Comparison of ENCODE assay signal across 10 cellular contexts in the genomic region with DNA sequence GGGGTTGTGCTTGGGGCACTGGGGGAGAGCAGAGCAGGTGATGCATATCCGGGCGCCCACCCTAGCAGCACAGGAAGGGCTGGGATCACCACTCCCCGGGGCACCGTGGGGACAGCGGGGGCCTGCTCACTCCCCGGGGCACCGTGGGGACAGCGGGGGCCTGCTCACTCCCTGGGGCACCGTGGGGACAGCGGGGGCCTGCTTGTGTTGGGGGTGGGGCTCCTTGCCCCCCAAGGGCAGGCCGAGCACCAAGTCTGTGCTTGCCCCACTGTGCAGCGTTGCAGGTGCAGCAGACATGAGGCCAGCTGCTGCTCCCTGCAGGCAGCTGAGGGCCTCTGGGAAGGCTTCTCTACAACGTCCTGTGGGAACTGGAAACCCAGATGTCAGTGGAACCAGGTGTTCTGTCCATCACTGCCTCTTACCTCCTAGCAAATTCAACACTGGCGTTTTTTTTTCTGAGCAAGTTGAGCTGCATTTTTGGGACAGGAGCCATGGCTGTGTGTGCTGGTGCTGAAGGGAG. TPM values are rescaled to one million over a fixed set of nuclear protein-coding genes. Genes with fewer than 3 reads are reported as not detected.
DNase-seq lines count a peak whose midpoint lies in the region; ATAC-seq and TF ChIP-seq lines count a peak whose summit lies in the region.
"Had no signal": no experiment of that assay in that cellular context is flagged by ENCODE, and none has a peak within 500 bp of the region (broad histone marks: within the 10 kb centered on the region; RNA-seq: fewer than 3 reads in every experiment).

No MANE protein-coding gene starts in this region.

- no peaks in the 10 kb centered on the region for H3K27me3 ChIP-seq in colonic mucosa
- H3K27me3 ChIP-seq: hepatocyte had no signal

- peak overlapping the region; percentile 96 for H3K27ac Mint-ChIP-seq in activated CD4-positive, alpha-beta T cell treated with anti-CD3 and anti-CD28 coated beads, Interleukin-2, amount 10 ng/mL, durations not matched to agents 24 days and 14 days
- H3K27ac Mint-ChIP-seq in stimulated activated naive CD8-positive, alpha-beta T cell treated with anti-CD3 and anti-CD28 coated beads, Interleukin-15, amount 100 ng/mL, for 72 hours = peak overlapping the region; percentile 77 to 94

- peaks cover 61% of the 10 kb centered on the region for H3K4me1 Mint-ChIP-seq in activated CD4-positive, alpha-beta T cell treated with anti-CD3 and anti-CD28 coated beads, Interleukin-2, amount 10 ng/mL, durations not matched to agents 24 days and 14 days
- H3K4me1 Mint-ChIP-seq in stimulated activated naive CD8-positive, alpha-beta T cell treated with anti-CD3 and anti-CD28 coated beads, Interleukin-15, amount 100 ng/mL, for 72 hours = peaks cover 81% of the 10 kb centered on the region

- ATAC-seq in stimulated activated naive CD8-positive, alpha-beta T cell treated with anti-CD3 and anti-CD28 coated beads, Interleukin-15, amount 100 ng/mL, for 72 hours = no peak
- no peak for ATAC-seq in HG03095 (IDR thresholded peaks at IDR 0.05; ENCODE audit: unreplicated experiment)
- no peak for ATAC-seq in HG03354 (IDR thresholded peaks at IDR 0.05; ENCODE audit: poor library complexity, severe bottlenecking, unreplicated experiment)

- no peaks in the 10 kb centered on the region for H3K36me3 ChIP-seq in colonic mucosa

- no peak for DNase-seq in activated CD4-positive, alpha-beta T cell treated with anti-CD3 and anti-CD28 coated beads, Interleukin-2, amount 10 ng/mL, durations not matched to agents 24 days and 14 days
- no peak for DNase-seq in activated CD4-positive, alpha-beta T cell treated with anti-CD3 and anti-CD28 coated beads, Interleukin-2, amount 50 U/mL, for 4 hours
- DNase-seq in NCI-H345 (lab: John Stamatoyannopoulos, UW) (peak; percentile 85), colonic mucosa (no peak), 8988T (no peak)
- DNase-seq in stimulated activated naive CD8-positive, alpha-beta T cell treated with anti-CD3 and anti-CD28 coated beads, Interleukin-15, amount 100 ng/mL, for 72 hours = no peak
- DNase-seq: C1 segment of cervical spinal cord had no signal

- H3K36me3 Mint-ChIP-seq in activated CD4-positive, alpha-beta T cell treated with anti-CD3 and anti-CD28 coated beads, Interleukin-2, amount 10 ng/mL, durations not matched to agents 24 days and 14 days (ENCODE audit: low read depth) = peaks cover 21% of the 10 kb centered on the region

- TF ChIP-seq CTCF in colonic mucosa (IDR thresholded peaks at IDR 0.05) = no peak

- H3K9ac ChIP-seq in colonic mucosa (ENCODE audit: low read depth in 2 of 2, low read length in 2 of 2) = peak overlapping the region in 1 of 2 donors; percentile 41

- no peaks in the 10 kb centered on the region for H3K4me1 ChIP-seq in colonic mucosa

- no peaks in the 10 kb centered on the region for H3K9me3 ChIP-seq in colonic mucosa

- H3K4me3 ChIP-seq in colonic mucosa = no peak overlapping the region
- H3K4me3 ChIP-seq: hepatocyte had no signal

- peak overlapping the region; percentile 47 for H3K27ac ChIP-seq in colonic mucosa

- peak overlapping the region; percentile 85 for H3K4me3 Mint-ChIP-seq in activated CD4-positive, alpha-beta T cell treated with anti-CD3 and anti-CD28 coated beads, Interleukin-2, amount 10 ng/mL, durations not matched to agents 24 days and 14 days
- peak overlapping the region; percentile 73 to 96 for H3K4me3 Mint-ChIP-seq in stimulated activated naive CD8-positive, alpha-beta T cell treated with anti-CD3 and anti-CD28 coated beads, Interleukin-15, amount 100 ng/mL, for 72 hours

- no peaks in the 10 kb centered on the region for H3K27me3 Mint-ChIP-seq in activated CD4-positive, alpha-beta T cell treated with anti-CD3 and anti-CD28 coated beads, Interleukin-2, amount 10 ng/mL, durations not matched to agents 24 days and 14 days
- no peaks in the 10 kb centered on the region for H3K27me3 Mint-ChIP-seq in stimulated activated naive CD8-positive, alpha-beta T cell treated with anti-CD3 and anti-CD28 coated beads, Interleukin-15, amount 100 ng/mL, for 72 hours

- no peaks in the 10 kb centered on the region for H3K9me3 Mint-ChIP-seq in activated CD4-positive, alpha-beta T cell treated with anti-CD3 and anti-CD28 coated beads, Interleukin-2, amount 10 ng/mL, durations not matched to agents 24 days and 14 days
- no peaks in the 10 kb centered on the region for H3K9me3 Mint-ChIP-seq in stimulated activated naive CD8-positive, alpha-beta T cell treated with anti-CD3 and anti-CD28 coated beads, Interleukin-15, amount 100 ng/mL, for 72 hours

- intact Hi-C loops in activated CD4-positive, alpha-beta T cell treated with anti-CD3 and anti-CD28 coated beads, Interleukin-2, amount 10 ng/mL, durations not matched to agents 24 days and 14 days (cut with micrococcal nuclease) = loop anchor here (2.0 to 10.0 kb wide), 3 partner anchors 20 to 188 kb away; no protein-coding TSS in a partner anchor
- intact Hi-C loops in colonic mucosa (cut with DNase I) = no loop called here

RNA-seq across cellular contexts. Expression of a gene that starts 25.0 kb away (rescaled TPM):
- not detected in 2 replicates for total RNA-seq in activated CD4-positive, alpha-beta T cell treated with anti-CD3 and anti-CD28 coated beads, Interleukin-2, amount 10 ng/mL, durations not matched to agents 24 days and 14 days
- total RNA-seq in colonic mucosa = not detected
